21 cellular contexts compared by ENCODE assay signal in the genomic region with DNA sequence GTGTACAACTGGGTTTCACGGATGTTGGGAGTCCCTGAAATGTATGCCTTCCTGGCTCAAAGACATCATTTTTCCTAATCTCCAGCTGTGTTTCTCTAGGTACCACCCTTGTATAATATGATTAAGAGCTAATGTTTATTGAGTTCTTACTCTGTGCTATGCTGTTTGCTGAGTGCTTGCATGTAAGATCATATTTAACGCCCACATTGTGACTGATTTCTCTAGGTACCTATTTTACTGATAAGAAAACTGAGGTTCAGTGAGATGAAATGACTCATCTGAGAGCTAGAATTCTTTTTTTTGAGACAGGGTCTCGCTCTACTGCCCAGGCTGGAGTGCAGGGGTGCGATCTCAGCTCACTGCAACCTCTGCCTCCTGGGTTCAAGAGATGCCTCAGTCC. TPM values are rescaled to one million over a fixed set of nuclear protein-coding genes. Genes with fewer than 3 reads are reported as not detected.
DNase-seq lines count a peak whose midpoint lies in the region; ATAC-seq and TF ChIP-seq lines count a peak whose summit lies in the region.
"Had no signal": no experiment of that assay in that cellular context is flagged by ENCODE, and none has a peak within 500 bp of the region (broad histone marks: within the 10 kb centered on the region; RNA-seq: fewer than 3 reads in every experiment).

No MANE protein-coding gene starts in this region.

- no peaks in the 10 kb centered on the region for H3K27me3 ChIP-seq in left ventricle myocardium inferior (ENCODE audit: low read depth)
- H3K27me3 ChIP-seq: BLaER1 had no signal

- no peak overlapping the region for H3K4me3 ChIP-seq in left ventricle myocardium inferior
- H3K4me3 ChIP-seq: BLaER1 had no signal

- no peaks in the 10 kb centered on the region for H3K36me3 Mint-ChIP-seq in activated T-cell treated with anti-CD3 and anti-CD28 coated beads, Interleukin-2, amount 50 U/mL, for 72 hours (ENCODE audit: insufficient read depth in 2 of 2)
- no peaks in the 10 kb centered on the region for H3K36me3 Mint-ChIP-seq in activated T-cell treated with anti-CD3 and anti-CD28 coated beads, Interleukin-2, amount 50 U/mL, for 24 hours (ENCODE audit: low read depth)
- H3K36me3 Mint-ChIP-seq in activated T-helper 17 cell treated with anti-CD3 and anti-CD28 coated beads, Interleukin-2, amount 50 U/mL, for 72 hours (ENCODE audit: low read depth), result no peaks in the 10 kb centered on the region
- no peaks in the 10 kb centered on the region for H3K36me3 Mint-ChIP-seq in stimulated activated effector memory CD8-positive, alpha-beta T cell treated with anti-CD3 and anti-CD28 coated beads, Interleukin-12 subunit alpha, Interleukin-12 subunit beta, amount 100 ng/mL, for 72 hours
- H3K36me3 Mint-ChIP-seq: CD14-positive monocyte had no signal

- no peaks in the 10 kb centered on the region for H3K9me3 Mint-ChIP-seq in activated T-cell treated with anti-CD3 and anti-CD28 coated beads, Interleukin-2, amount 50 U/mL, for 72 hours
- peaks cover 4% of the 10 kb centered on the region for H3K9me3 Mint-ChIP-seq in activated T-cell treated with anti-CD3 and anti-CD28 coated beads, Interleukin-2, amount 50 U/mL, for 24 hours
- H3K9me3 Mint-ChIP-seq in activated T-helper 17 cell treated with anti-CD3 and anti-CD28 coated beads, Interleukin-2, amount 50 U/mL, for 72 hours, result no peaks in the 10 kb centered on the region
- no peaks in the 10 kb centered on the region for H3K9me3 Mint-ChIP-seq in stimulated activated effector memory CD8-positive, alpha-beta T cell treated with anti-CD3 and anti-CD28 coated beads, Interleukin-12 subunit alpha, Interleukin-12 subunit beta, amount 100 ng/mL, for 72 hours

- no peak for TF ChIP-seq CTCF in left ventricle myocardium inferior (IDR thresholded peaks at IDR 0.05; ENCODE audit: borderline replicate concordance)

- H3K4me3 Mint-ChIP-seq in activated T-cell treated with anti-CD3 and anti-CD28 coated beads, Interleukin-2, amount 50 U/mL, for 72 hours, result no peak overlapping the region
- H3K4me3 Mint-ChIP-seq in activated T-cell treated with anti-CD3 and anti-CD28 coated beads, Interleukin-2, amount 50 U/mL, for 24 hours, result no peak overlapping the region
- no peak overlapping the region for H3K4me3 Mint-ChIP-seq in activated T-helper 17 cell treated with anti-CD3 and anti-CD28 coated beads, Interleukin-2, amount 50 U/mL, for 72 hours
- no peak overlapping the region for H3K4me3 Mint-ChIP-seq in stimulated activated effector memory CD8-positive, alpha-beta T cell treated with anti-CD3 and anti-CD28 coated beads, Interleukin-12 subunit alpha, Interleukin-12 subunit beta, amount 100 ng/mL, for 72 hours
- H3K4me3 Mint-ChIP-seq: CD14-positive monocyte; CD4-positive, alpha-beta memory T cell; HFFc6 had no signal

- ATAC-seq in activated T-cell treated with anti-CD3 and anti-CD28 coated beads, Interleukin-2, amount 50 U/mL, for 72 hours (replicated peaks in 1 of 2), result peak; percentile 58 to 65
- ATAC-seq in activated T-helper 17 cell treated with anti-CD3 and anti-CD28 coated beads, Interleukin-2, amount 50 U/mL, for 72 hours (replicated peaks), result peak; percentile 82
- ATAC-seq in stimulated activated effector memory CD8-positive, alpha-beta T cell treated with anti-CD3 and anti-CD28 coated beads, Interleukin-12 subunit alpha, Interleukin-12 subunit beta, amount 100 ng/mL, for 72 hours, result peak; percentile 77
- no peak for ATAC-seq in GM18511 (IDR thresholded peaks at IDR 0.05; ENCODE audit: unreplicated experiment)
- ATAC-seq: HCT116 had no signal

- H3K4me1 ChIP-seq in left ventricle myocardium inferior, result peaks cover 17% of the 10 kb centered on the region
- H3K4me1 ChIP-seq: BLaER1 had no signal

- H3K9me3 ChIP-seq in left ventricle myocardium inferior (replicated peaks), result peaks cover 10% of the 10 kb centered on the region
- H3K9me3 ChIP-seq: BLaER1 had no signal

- no peak overlapping the region for H3K27ac Mint-ChIP-seq in activated T-cell treated with anti-CD3 and anti-CD28 coated beads, Interleukin-2, amount 50 U/mL, for 72 hours
- no peak overlapping the region for H3K27ac Mint-ChIP-seq in activated T-cell treated with anti-CD3 and anti-CD28 coated beads, Interleukin-2, amount 50 U/mL, for 24 hours
- no peak overlapping the region for H3K27ac Mint-ChIP-seq in activated T-helper 17 cell treated with anti-CD3 and anti-CD28 coated beads, Interleukin-2, amount 50 U/mL, for 72 hours
- no peak overlapping the region for H3K27ac Mint-ChIP-seq in stimulated activated effector memory CD8-positive, alpha-beta T cell treated with anti-CD3 and anti-CD28 coated beads, Interleukin-12 subunit alpha, Interleukin-12 subunit beta, amount 100 ng/mL, for 72 hours
- H3K27ac Mint-ChIP-seq: CD14-positive monocyte; CD4-positive, alpha-beta memory T cell; HFFc6 had no signal

- peaks cover 6% of the 10 kb centered on the region for H3K4me1 Mint-ChIP-seq in activated T-cell treated with anti-CD3 and anti-CD28 coated beads, Interleukin-2, amount 50 U/mL, for 72 hours (ENCODE audit: low read depth)
- peaks cover 3% of the 10 kb centered on the region for H3K4me1 Mint-ChIP-seq in activated T-cell treated with anti-CD3 and anti-CD28 coated beads, Interleukin-2, amount 50 U/mL, for 24 hours (ENCODE audit: low read depth)
- H3K4me1 Mint-ChIP-seq in activated T-helper 17 cell treated with anti-CD3 and anti-CD28 coated beads, Interleukin-2, amount 50 U/mL, for 72 hours, result no peaks in the 10 kb centered on the region
- H3K4me1 Mint-ChIP-seq in stimulated activated effector memory CD8-positive, alpha-beta T cell treated with anti-CD3 and anti-CD28 coated beads, Interleukin-12 subunit alpha, Interleukin-12 subunit beta, amount 100 ng/mL, for 72 hours, result no peaks in the 10 kb centered on the region
- H3K4me1 Mint-ChIP-seq: CD14-positive monocyte; CD4-positive, alpha-beta memory T cell had no signal

- H3K27ac ChIP-seq in left ventricle myocardium inferior (replicated peaks), result peak overlapping the region; percentile 85
- H3K27ac ChIP-seq: BLaER1, HL-60 had no signal

- intact Hi-C loops in left ventricle myocardium inferior (cut with micrococcal nuclease) (no loop called here), cardiac septum (cut with DNase I) (no loop called here)

- no peaks in the 10 kb centered on the region for H3K27me3 Mint-ChIP-seq in activated T-cell treated with anti-CD3 and anti-CD28 coated beads, Interleukin-2, amount 50 U/mL, for 72 hours (ENCODE audit: low read depth)
- H3K27me3 Mint-ChIP-seq in activated T-cell treated with anti-CD3 and anti-CD28 coated beads, Interleukin-2, amount 50 U/mL, for 24 hours, result peaks cover 17% of the 10 kb centered on the region
- H3K27me3 Mint-ChIP-seq in activated T-helper 17 cell treated with anti-CD3 and anti-CD28 coated beads, Interleukin-2, amount 50 U/mL, for 72 hours, result peaks cover 13% of the 10 kb centered on the region

- DNase-seq in activated T-cell treated with anti-CD3 and anti-CD28 coated beads, Interleukin-2, amount 50 U/mL, for 72 hours, result no peak
- DNase-seq in activated T-cell treated with anti-CD3 and anti-CD28 coated beads, Interleukin-2, amount 50 U/mL, for 24 hours, result no peak
- DNase-seq in left ventricle myocardium inferior, result no peak
- DNase-seq in cardiac septum (ENCODE audit: low spot score), result no peak
- DNase-seq in stimulated activated effector memory CD8-positive, alpha-beta T cell treated with anti-CD3 and anti-CD28 coated beads, Interleukin-12 subunit alpha, Interleukin-12 subunit beta, amount 100 ng/mL, for 72 hours (ENCODE audit: low spot score in 2 of 2), result no peak
- no peak for DNase-seq in DMS79 (lab: John Stamatoyannopoulos, UW)
- DNase-seq: 8988T; CD4-positive, alpha-beta memory T cell; DMS153; DMS79 treated with DMSO at 0.1 percent for 48 hours; GF-D8; GOT3; H7; HFFc6 had no signal

- no peaks in the 10 kb centered on the region for H3K36me3 ChIP-seq in left ventricle myocardium inferior

RNA-seq across cellular contexts. Expression of a gene that starts 42.6 kb away (rescaled TPM):
- total RNA-seq in activated T-cell treated with anti-CD3 and anti-CD28 coated beads, Interleukin-2, amount 50 U/mL, for 72 hours, result under 1 TPM; 0.28 to 0.34 TPM
- 1.0 TPM for total RNA-seq in left ventricle myocardium inferior
- 0.46 TPM for total RNA-seq in cardiac septum
- under 1 TPM; 0.45 to 0.63 TPM for total RNA-seq in activated T-helper 17 cell treated with anti-CD3 and anti-CD28 coated beads, Interleukin-2, amount 50 U/mL, for 72 hours
- total RNA-seq: HT1080 had no signal

RNA-seq across cellular contexts. Expression of a gene that starts 42.9 kb away (rescaled TPM):
- total RNA-seq in activated T-cell treated with anti-CD3 and anti-CD28 coated beads, Interleukin-2, amount 50 U/mL, for 72 hours, result 10 to 100 TPM; 22.2 to 26.2 TPM
- total RNA-seq in left ventricle myocardium inferior, result 44.4 TPM
- total RNA-seq in cardiac septum, result 36.9 TPM
- total RNA-seq in activated T-helper 17 cell treated with anti-CD3 and anti-CD28 coated beads, Interleukin-2, amount 50 U/mL, for 72 hours, result 10 to 100 TPM; 10.4 to 11.5 TPM

RNA-seq across cellular contexts. Expression of a gene that starts 43.6 kb away (rescaled TPM):
- total RNA-seq in activated T-cell treated with anti-CD3 and anti-CD28 coated beads, Interleukin-2, amount 50 U/mL, for 72 hours, result 10 to 100 TPM; 25.1 to 30.7 TPM
- total RNA-seq in left ventricle myocardium inferior, result 1.0 TPM
- 1.9 TPM for total RNA-seq in cardiac septum
- total RNA-seq in activated T-helper 17 cell treated with anti-CD3 and anti-CD28 coated beads, Interleukin-2, amount 50 U/mL, for 72 hours, result 10 to 100 TPM; 10.8 to 13.2 TPM
